13 cellular contexts compared by ENCODE assay signal in the genomic region with DNA sequence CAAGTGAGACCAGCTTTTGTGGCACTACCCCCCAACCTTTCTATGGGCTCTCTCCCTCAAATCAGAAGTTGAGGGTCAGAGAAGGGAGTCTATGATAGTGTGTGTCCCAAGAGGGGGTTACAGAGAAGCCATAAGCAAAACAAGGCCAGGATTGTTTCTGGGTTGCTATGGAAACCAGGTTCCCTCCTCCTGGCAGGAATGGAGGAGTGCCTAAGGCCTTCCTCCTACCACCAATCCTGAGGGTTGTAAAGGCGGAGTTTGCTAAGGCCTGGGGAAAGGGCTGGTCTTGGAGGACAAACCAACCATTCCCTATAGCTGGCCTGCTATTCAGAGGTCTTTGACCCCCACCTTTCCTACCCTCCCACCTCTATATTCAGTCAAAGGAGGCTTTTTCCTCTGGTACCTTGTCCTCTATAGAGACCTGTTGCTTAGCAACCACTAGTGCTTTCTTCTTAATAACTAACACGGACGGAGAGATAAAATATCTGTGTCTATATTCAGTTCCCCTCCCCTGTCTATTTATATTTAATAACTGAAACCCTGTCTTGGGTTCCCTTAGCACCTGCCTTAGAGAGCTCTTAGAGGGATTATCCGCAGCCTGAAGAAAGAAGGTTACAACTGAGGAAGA. TPM values are rescaled to one million over a fixed set of nuclear protein-coding genes. Genes with fewer than 3 reads are reported as not detected.
DNase-seq lines count a peak whose midpoint lies in the region; ATAC-seq and TF ChIP-seq lines count a peak whose summit lies in the region.
"Had no signal": no experiment of that assay in that cellular context is flagged by ENCODE, and none has a peak within 500 bp of the region (broad histone marks: within the 10 kb centered on the region; RNA-seq: fewer than 3 reads in every experiment).

No MANE protein-coding gene starts in this region.

- no peak overlapping the region for H2AFZ ChIP-seq in HCT116 (ENCODE audit: low read depth, low read length, poor library complexity, severe bottlenecking)
- H2AFZ ChIP-seq: parathyroid adenoma had no signal

- H3K4me3 ChIP-seq in BE2C (ENCODE audit: low read depth, low read length) (no peak overlapping the region), HCT116 (replicated peaks in 1 of 2; ENCODE audit: low read depth in 1 of 2, low read length in 2 of 2) (no peak overlapping the region), iPS-18a (ENCODE audit: low read length) (peak overlapping the region; percentile 8), lower lobe of right lung (no peak overlapping the region)
- H3K4me3 ChIP-seq: heart left ventricle had no signal

- peaks cover 33% of the 10 kb centered on the region for H3K36me3 Mint-ChIP-seq in osteocyte (ENCODE audit: unreplicated experiment)

- TF ChIP-seq CTCF in BE2C (IDR thresholded peaks at IDR 0.05; ENCODE audit: low read depth, low read length) (no peak), HCT116 (IDR thresholded peaks at IDR 0.05 in 2 of 3, conservative IDR thresholded peaks at IDR 0.05 in 1 of 3; ENCODE audit: borderline replicate concordance in 1 of 3, insufficient read depth in 1 of 3, low read depth in 2 of 3, low read length in 2 of 3) (no peak), lower lobe of right lung (IDR thresholded peaks at IDR 0.05) (no peak), osteocyte (IDR thresholded peaks at IDR 0.05) (no peak)

- H3K36me3 ChIP-seq in BE2C (no peaks in the 10 kb centered on the region), HCT116 (ENCODE audit: control insufficient read depth in 1 of 2, insufficient read depth in 2 of 2, low read length in 2 of 2) (no peaks in the 10 kb centered on the region), iPS-18a (ENCODE audit: control insufficient read depth, low read depth, low read length) (no peaks in the 10 kb centered on the region), lower lobe of right lung (peaks cover 62% of the 10 kb centered on the region)

- no peaks in the 10 kb centered on the region for H3K27me3 Mint-ChIP-seq in osteocyte (ENCODE audit: unreplicated experiment)

- TF ChIP-seq RAD21 in HCT116 (IDR thresholded peaks at IDR 0.05; ENCODE audit: low read depth): no peak

- H3K9me2 ChIP-seq in HCT116 (ENCODE audit: insufficient read depth): no peaks in the 10 kb centered on the region

- intact Hi-C loops in HCT116 (cut with micrococcal nuclease) (no loop called here), lower lobe of right lung (cut with DNase I) (no loop called here)

- H4K20me1 ChIP-seq in HCT116 (ENCODE audit: insufficient read depth): no peaks in the 10 kb centered on the region

- BruUV-seq in HCT116 (replicated peaks; lab: Mats Ljungman, UMichigan): no TSS peak

- no peak overlapping the region for H3K4me2 ChIP-seq in HCT116 (ENCODE audit: low read length)

- RAD21 ChIA-PET in HCT116 (lab: Charles Lee; ENCODE audit: low non-redundant PET in 1 of 2, low total read pairs in 2 of 2, uncharacterized antibody in 2 of 2, unreplicated experiment in 2 of 2): no interaction called here

- no peaks in the 10 kb centered on the region for H3K79me2 ChIP-seq in HCT116 (ENCODE audit: insufficient read depth, low read length)
- H3K79me2 ChIP-seq: parathyroid adenoma had no signal

- peaks cover 5% of the 10 kb centered on the region for H3K4me1 Mint-ChIP-seq in osteocyte (ENCODE audit: unreplicated experiment)

- no peak for TF ChIP-seq POLR2A in HCT116 (IDR thresholded peaks at IDR 0.05; ENCODE audit: borderline replicate concordance, extremely low read depth, insufficient read depth, insufficient read length)

- CTCF ChIA-PET in HCT116 (lab: Charles Lee): interaction anchor here (1.7 kb wide), 1 partner anchor 12 kb away, joined by 4 read pairs; no protein-coding TSS in a partner anchor

- H3K4me3 Mint-ChIP-seq in osteocyte (ENCODE audit: unreplicated experiment): no peak overlapping the region

- H3K9me3 Mint-ChIP-seq in osteocyte (ENCODE audit: unreplicated experiment): no peaks in the 10 kb centered on the region

- ATAC-seq in HCT116 (peak; percentile 63), lower lobe of right lung (no peak)

- H3K27ac ChIP-seq in HCT116 (ENCODE audit: low read depth, low read length) (no peak overlapping the region), iPS-18a (ENCODE audit: low read length) (peak overlapping the region; percentile 82), lower lobe of right lung (no peak overlapping the region)
- H3K27ac ChIP-seq: heart left ventricle, parathyroid adenoma had no signal

- POLR2A ChIA-PET in HCT116 (lab: Charles Lee): no interaction called here

- H3K27ac Mint-ChIP-seq in osteocyte (ENCODE audit: unreplicated experiment): no peak overlapping the region

- H3K9ac ChIP-seq in HCT116 (ENCODE audit: low read length): no peak overlapping the region
- H3K9ac ChIP-seq in iPS-18a (ENCODE audit: low read length): peak overlapping the region; percentile 65
- H3K9ac ChIP-seq: parathyroid adenoma had no signal

- H3K27me3 ChIP-seq in BE2C: no peaks in the 10 kb centered on the region
- H3K27me3 ChIP-seq in HCT116 (ENCODE audit: insufficient read depth, low read length): no peaks in the 10 kb centered on the region
- H3K27me3 ChIP-seq in iPS-18a (ENCODE audit: control insufficient read depth, insufficient read depth, low read length): no peaks in the 10 kb centered on the region
- H3K27me3 ChIP-seq in lower lobe of right lung (ENCODE audit: low read depth): no peaks in the 10 kb centered on the region
- H3K27me3 ChIP-seq: heart left ventricle had no signal

- H3K4me1 ChIP-seq in BE2C: peaks cover 9% of the 10 kb centered on the region
- H3K4me1 ChIP-seq in HCT116 (ENCODE audit: control insufficient read depth in 1 of 2, insufficient read depth in 2 of 2, low read length in 2 of 2): no peaks in the 10 kb centered on the region
- H3K4me1 ChIP-seq in iPS-18a (ENCODE audit: control insufficient read depth, low read depth, low read length): peaks cover 17% of the 10 kb centered on the region
- H3K4me1 ChIP-seq in lower lobe of right lung: no peaks in the 10 kb centered on the region
- H3K4me1 ChIP-seq: parathyroid adenoma had no signal

- H3K9me3 ChIP-seq in BE2C: no peaks in the 10 kb centered on the region
- no peaks in the 10 kb centered on the region for H3K9me3 ChIP-seq in HCT116 (ENCODE audit: control insufficient read depth in 1 of 2, insufficient read depth in 1 of 2, low read depth in 1 of 2, low read length in 2 of 2)
- H3K9me3 ChIP-seq in iPS-18a (ENCODE audit: control insufficient read depth, low read depth, low read length): no peaks in the 10 kb centered on the region
- no peaks in the 10 kb centered on the region for H3K9me3 ChIP-seq in lower lobe of right lung
- H3K9me3 ChIP-seq: heart left ventricle had no signal

- DNase-seq in BE2C: peak; percentile 21
- DNase-seq in HCT116 (ENCODE audit: low read depth, low spot score): peak; percentile 8
- DNase-seq in NCI-H510A (lab: John Stamatoyannopoulos, UW): peak; percentile 16
- no peak for DNase-seq in lower lobe of right lung
- no peak for DNase-seq in cortex of kidney (lab: John Stamatoyannopoulos, UW)
- DNase-seq in osteocyte (ENCODE audit: extremely low spot score, unreplicated experiment): no peak
- DNase-seq in AG08395 (ENCODE audit: low spot score): no peak
- DNase-seq: activated CD4-positive, alpha-beta T cell treated with anti-CD3 and anti-CD28 coated beads for 48 hours; activated effector memory CD4-positive, alpha-beta T cell treated with Interleukin-2 at 50 U/mL for 16 hours; heart left ventricle had no signal

TF ChIP-seq in HCT116, 20 proteins besides CTCF, POLR2A, EP300 and RAD21:
- TF ChIP-seq CBX3 (IDR thresholded peaks at IDR 0.05; ENCODE audit: low read depth) (no peak), EGR1 (IDR thresholded peaks at IDR 0.05; ENCODE audit: low read depth) (no peak)

RNA-seq across cellular contexts. Expression of a gene that starts 43.4 kb away (rescaled TPM):
- polyA plus RNA-seq in BE2C (2012; ENCODE audit: insufficient read depth, insufficient read length, low read depth): not detected
- total RNA-seq in HCT116 (2021; ENCODE audit: unreplicated experiment) (not detected), lower lobe of right lung (not detected), osteocyte (not detected in 2 replicates)
- polyA plus RNA-seq in HCT116 (2012): 0.03 and 0.05 TPM in 2 replicates
- total RNA-seq: heart left ventricle; T-helper 1 cell treated with Interleukin-12 subunit alpha and Interleukin-12 subunit beta and Interleukin-4 antibody, amounts not matched to agents 30 ng/mL and 1 ng/mL, for 36 hours had no signal
- polyA plus RNA-seq: heart left ventricle had no signal

Comparison
In these comparisons a context has a peak if more than half of its experiments do, and no peak if none do; other contexts are left out.
1. DNase-seq: peak in BE2C (single experiment), HCT116 (single experiment) and NCI-H510A (single experiment); none in lower lobe of right lung (single experiment), cortex of kidney (single experiment), osteocyte (single experiment) and AG08395 (single experiment).